ENCODE assay signal across 8 cellular contexts in genomic region chr16:1678500-1679098, GRCh38. TPM values are rescaled to one million over a fixed set of nuclear protein-coding genes. Genes with fewer than 3 reads are reported as not detected.
A peak's percentile ranks its signal among the peaks of the same experiment; 100 is the strongest.
DNase-seq lines count a peak whose midpoint lies in the region; ATAC-seq and TF ChIP-seq lines count a peak whose summit lies in the region.

No MANE protein-coding gene starts in this region.

- ATAC-seq in HG02642 (IDR thresholded peaks at IDR 0.05; ENCODE audit: poor library complexity, unreplicated experiment) (peak; percentile 14), Panc1 (peak; percentile 43), heart left ventricle (peak in 3 of 4 donors; percentile 24 to 39 (median 26))

- DNase-seq in Caki2 (ENCODE audit: low read depth) = peak; percentile 84
- no peak for DNase-seq in Panc1 (ENCODE audit: low read depth, low spot score)
- peak; percentile 16 for DNase-seq in activated gamma-delta T cell treated with anti-CD3 and anti-CD28 coated beads, Interleukin-2, amount 50 U/mL, for 16 hours (ENCODE audit: low read depth)
- DNase-seq in heart left ventricle = peak; percentile 35 to 72 (median 51)
- DNase-seq in renal cortical epithelial cell (ENCODE audit: low read depth) = peak; percentile 57
- no peak for DNase-seq in SHP77 treated with DMSO at 0.1 percent for 48 hours (lab: John Stamatoyannopoulos, UW)
- DNase-seq in NCI-H526 treated with DMSO at 0.1 percent for 48 hours (lab: John Stamatoyannopoulos, UW) = no peak

- TF ChIP-seq POLR2A in heart left ventricle (IDR thresholded peaks at IDR 0.05) = no peak

- TF ChIP-seq CTCF in Panc1 (IDR thresholded peaks at IDR 0.05) (no peak), heart left ventricle (IDR thresholded peaks at IDR 0.05) (no peak)

- 1 to 5% (median 2%) methylated on average over 8 to 45 of the region's 45 CpGs for WGBS in heart left ventricle, 4 donors

- no TSS peak for BruUV-seq in Panc1 (replicated peaks; lab: Mats Ljungman, UMichigan)

- H3K9me3 ChIP-seq in Panc1 (ENCODE audit: control insufficient read depth, insufficient read depth, low read depth, low read length) = no peaks in the 10 kb centered on the region
- H3K9me3 ChIP-seq in heart left ventricle = no peaks in the 10 kb centered on the region

- no peaks in the 10 kb centered on the region; the same call in none of the 2 replicates for H3K36me3 ChIP-seq in Panc1 (ENCODE audit: control insufficient read depth, insufficient read depth, low read length)
- H3K36me3 ChIP-seq in heart left ventricle = peaks cover 0 to 33% (median 27%) of the 10 kb centered on the region in 9 donors

- CTCF ChIA-PET in Panc1 (lab: Charles Lee) = no interaction called here

- H3K4me1 ChIP-seq in Panc1 (ENCODE audit: control insufficient read depth, insufficient read depth, low read length) = peaks cover 18% of the 10 kb centered on the region
- peaks cover 0 to 16% (median 9%) of the 10 kb centered on the region in 12 donors for H3K4me1 ChIP-seq in heart left ventricle

- H3K4me3 ChIP-seq in Panc1 (ENCODE audit: low read depth in 2 of 2, low read length in 2 of 2) (peak overlapping the region; percentile 72 to 92), heart left ventricle (peak overlapping the region; percentile 61 to 98 (median 77))

- in situ Hi-C loops in Caki2 (cut with HindIII; ENCODE audit: low pct_unique_long_range_greater_than_20kb, low sequenced_read_pairs) = no loop called here
- in situ Hi-C loops in Panc1 (cut with HindIII; ENCODE audit: low pct_unique_long_range_greater_than_20kb, low sequenced_read_pairs) = no loop called here

- POLR2A ChIA-PET in Panc1 (lab: Charles Lee) = interaction anchor here (0.5 to 0.7 kb wide), 2 partner anchors 24 to 27 kb away, joined by 5 to 12 read pairs; no protein-coding TSS in a partner anchor

- H3K27me3 ChIP-seq in Panc1 (ENCODE audit: control insufficient read depth, insufficient read depth, low read length) = no peaks in the 10 kb centered on the region
- H3K27me3 ChIP-seq in heart left ventricle = no peaks in the 10 kb centered on the region

- intact Hi-C loops in Panc1 (cut with micrococcal nuclease; ENCODE audit: unreplicated experiment) = no loop called here
- intact Hi-C loops in heart left ventricle (cut with DNase I) = loop anchor here in 2 of 10 donors (2.0 to 10.0 kb wide), 2 partner anchors 26 to 184 kb away; partner anchors contain the start of gene TELO2 (in 1 of the 2)

- peak overlapping the region; percentile 97 for H3K27ac ChIP-seq in Panc1 (ENCODE audit: low read length)
- H3K27ac ChIP-seq in heart left ventricle = peak overlapping the region in 10 of 12 donors; percentile 52 to 81 (median 73)

RNA-seq across cellular contexts. Expression of gene JPT2, which starts 0.5 kb away (rescaled TPM):
- total RNA-seq in Caki2 (2014; rRNA removed; shearing (Covaris generic); ENCODE audit: low replicate concordance) = 257 and 290 TPM in 2 replicates
- 200 TPM for total RNA-seq in Panc1 (2021; ENCODE audit: unreplicated experiment)
- polyA plus RNA-seq in Panc1 (2012; ENCODE audit: insufficient read length) = 144 TPM
- total RNA-seq in heart left ventricle = 10 to 100 TPM; 11.7 to 50.4 (median 34.1) TPM
- polyA plus RNA-seq in heart left ventricle = 10 to 100 TPM; 11.0 to 76.1 TPM
- total RNA-seq in renal cortical epithelial cell = 149 and 284 TPM in 2 replicates

RNA-seq across cellular contexts. Expression of gene MAPK8IP3, which starts 27.4 kb away (rescaled TPM):
- total RNA-seq in Caki2 (2014; rRNA removed; shearing (Covaris generic); ENCODE audit: low replicate concordance) = 13.8 and 24.5 TPM in 2 replicates
- total RNA-seq in Panc1 (2021; ENCODE audit: unreplicated experiment) (108 TPM), heart left ventricle (10 to 100 TPM; 29.5 to 71.3 (median 63.1) TPM), renal cortical epithelial cell (22.9 and 40.0 TPM in 2 replicates)
- 113 TPM for polyA plus RNA-seq in Panc1 (2012; ENCODE audit: insufficient read length)
- polyA plus RNA-seq in heart left ventricle = 10 to 100 TPM; 29.5 to 70.2 TPM

Comparison
In these comparisons a context has a peak if more than half of its experiments do, and no peak if none do; other contexts are left out.
1. DNase-seq: peak in Caki2 (single experiment), activated gamma-delta T cell treated with anti-CD3 and anti-CD28 coated beads, Interleukin-2, amount 50 U/mL, for 16 hours (single experiment), heart left ventricle (5 of 5) and renal cortical epithelial cell (single experiment); none in Panc1 (single experiment), SHP77 treated with DMSO at 0.1 percent for 48 hours (single experiment) and NCI-H526 treated with DMSO at 0.1 percent for 48 hours (single experiment).
2. Peak in every context shown above with its lines, with median percentiles within 50 percentile points of each other: ATAC-seq.